Comparison of ENCODE assay signal across 25 cellular contexts in the genomic region with DNA sequence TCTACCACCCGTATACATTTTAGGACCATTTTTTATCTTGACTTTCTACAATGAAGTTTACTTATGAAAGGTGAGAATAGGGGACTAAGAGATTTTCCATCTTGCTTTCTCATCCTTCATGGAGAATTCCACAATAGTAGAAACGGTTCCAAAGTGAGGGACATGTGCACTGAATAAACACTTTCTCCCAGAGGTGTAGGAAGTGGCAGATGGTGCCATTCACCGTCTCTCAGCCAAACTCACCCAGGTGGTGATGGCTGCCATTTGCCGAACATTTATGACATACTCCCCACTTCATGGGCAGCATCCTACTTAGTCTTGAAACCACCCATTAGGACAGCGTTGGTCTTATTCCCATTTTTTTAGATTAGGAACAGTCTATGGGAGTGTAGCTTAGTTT.
"Had no signal": no experiment of that assay in that cellular context is flagged by ENCODE, and none has a peak within 500 bp of the region (broad histone marks: within the 10 kb centered on the region; RNA-seq: fewer than 3 reads in every experiment).

No MANE protein-coding gene starts in this region.

- H3K27me3 Mint-ChIP-seq: T-cell had no signal

- ATAC-seq: HepG2, Panc1, PC-3, T-cell had no signal

- H3K4me1 Mint-ChIP-seq: T-cell had no signal

- H3K27ac Mint-ChIP-seq: T-cell; T-helper 1 cell treated with Interleukin-12 subunit alpha and Interleukin-12 subunit beta and Interleukin-4 antibody, amounts not matched to agents 30 μg/mL and 1 μg/mL, for 36 hours had no signal

- DNase-seq: IMR-90; Karpas-422; KG1; MG63; NCI-H1092; NCI-H1105 treated with DMSO at 0.1 percent for 48 hours; NCI-H1417 treated with DMSO at 0.1 percent for 48 hours; NCI-H146; NCI-H1930; NCI-H2081; NCI-H2107; NCI-H345; NCI-H446 treated with DMSO at 0.1 percent for 48 hours; NCI-H510A treated with DMSO at 0.1 percent for 48 hours; NCI-H526; NCI-H748 treated with DMSO at 0.1 percent for 48 hours; NK-92 treated with Interleukin-12 subunit alpha and Interleukin-12 subunit beta, amount 100 ng/mL, for 24 hours; PC-3; SHP77; SK-N-SH; SW 1271; T-cell had no signal

- H3K4me3 Mint-ChIP-seq: T-cell; T-helper 1 cell treated with Interleukin-12 subunit alpha and Interleukin-12 subunit beta and Interleukin-4 antibody, amounts not matched to agents 30 μg/mL and 1 μg/mL, for 36 hours had no signal

- H3K36me3 Mint-ChIP-seq: T-cell had no signal
